Comparison of ENCODE assay signal across 8 cellular contexts in the genomic region with DNA sequence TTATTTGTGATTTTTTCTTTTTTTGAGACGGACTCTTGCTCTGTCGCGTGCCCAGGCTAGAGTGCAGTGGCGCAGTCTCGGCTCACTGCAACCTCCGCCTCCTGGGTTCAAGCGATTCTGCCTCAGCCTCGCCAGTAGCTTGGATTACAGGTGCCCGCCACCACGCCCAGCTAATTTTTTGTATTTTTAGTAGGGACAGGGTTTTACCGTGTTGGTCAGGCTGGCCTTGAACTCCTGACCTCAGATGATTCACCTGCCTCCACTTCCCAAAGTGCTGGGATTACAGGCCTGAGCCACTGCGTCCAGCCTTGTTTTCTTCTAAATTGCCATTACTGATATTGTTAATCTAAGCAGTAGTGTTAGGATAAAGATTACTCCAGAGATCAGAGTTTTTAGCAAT. TPM values are rescaled to one million over a fixed set of nuclear protein-coding genes. Genes with fewer than 3 reads are reported as not detected.
DNase-seq lines count a peak whose midpoint lies in the region; ATAC-seq and TF ChIP-seq lines count a peak whose summit lies in the region.
"Not testable (repeated sequence)": the region's sequence is repeated elsewhere in the genome, so short reads cannot be mapped to it uniquely, and the experiment has no call there.

No MANE protein-coding gene starts in this region.

- not testable (repeated sequence) for H3K27me3 Mint-ChIP-seq in activated naive CD8-positive, alpha-beta T cell treated with anti-CD3 and anti-CD28 coated beads for 36 hours; effector memory CD8-positive, alpha-beta T cell; nephron progenitor cell (ENCODE audit: low read depth, poor library complexity)

- H3K4me1 ChIP-seq in HEK293 (ENCODE audit: control insufficient read depth, insufficient read depth, low read length); iPS-15b (ENCODE audit: control insufficient read depth, insufficient read depth, low read length): not testable (repeated sequence)

- not testable (repeated sequence) for DNase-seq in AG10803 (ENCODE audit: low read depth); activated naive CD8-positive, alpha-beta T cell treated with anti-CD3 and anti-CD28 coated beads for 36 hours; effector memory CD8-positive, alpha-beta T cell; nephron progenitor cell; stimulated activated effector memory CD8-positive, alpha-beta T cell treated with anti-CD3 and anti-CD28 coated beads, Interleukin-12 subunit alpha, Interleukin-12 subunit beta, amount 100 ng/mL, for 72 hours (ENCODE audit: low spot score in 2 of 2)

- H4K20me1 ChIP-seq in SU-DHL-6 (ENCODE audit: low read depth, low read length) = peaks cover 55% of the 10 kb centered on the region

- H3K27me3 ChIP-seq in SU-DHL-6 (ENCODE audit: low read length); iPS-15b (ENCODE audit: control insufficient read depth, insufficient read depth, low read length): not testable (repeated sequence)

- H3K27ac ChIP-seq in HEK293 (ENCODE audit: extremely low read depth, low read depth, low read length) = not testable (repeated sequence)
- peak overlapping the region; percentile 40; the same call in 1 of the 2 replicates for H3K27ac ChIP-seq in SU-DHL-6 (ENCODE audit: low read depth, low read length)

- peaks cover 65% of the 10 kb centered on the region for H3K36me3 Mint-ChIP-seq in activated naive CD8-positive, alpha-beta T cell treated with anti-CD3 and anti-CD28 coated beads for 36 hours
- H3K36me3 Mint-ChIP-seq in effector memory CD8-positive, alpha-beta T cell (ENCODE audit: insufficient read depth) = peaks cover 68% of the 10 kb centered on the region
- H3K36me3 Mint-ChIP-seq in nephron progenitor cell (ENCODE audit: low read depth) = peaks cover 65% of the 10 kb centered on the region
- peaks cover 77% of the 10 kb centered on the region for H3K36me3 Mint-ChIP-seq in stimulated activated effector memory CD8-positive, alpha-beta T cell treated with anti-CD3 and anti-CD28 coated beads, Interleukin-12 subunit alpha, Interleukin-12 subunit beta, amount 100 ng/mL, for 72 hours

- H3K79me2 ChIP-seq in SU-DHL-6 (ENCODE audit: insufficient read depth, low read length) = peaks cover 94% of the 10 kb centered on the region

- peak overlapping the region; percentile 90 for H3K9ac ChIP-seq in SU-DHL-6 (ENCODE audit: low read length)
- not testable (repeated sequence) for H3K9ac ChIP-seq in iPS-15b (ENCODE audit: low read depth, low read length)

- not testable (repeated sequence) for H3K9me3 Mint-ChIP-seq in activated naive CD8-positive, alpha-beta T cell treated with anti-CD3 and anti-CD28 coated beads for 36 hours; effector memory CD8-positive, alpha-beta T cell; stimulated activated effector memory CD8-positive, alpha-beta T cell treated with anti-CD3 and anti-CD28 coated beads, Interleukin-12 subunit alpha, Interleukin-12 subunit beta, amount 100 ng/mL, for 72 hours
- peaks cover 24% of the 10 kb centered on the region for H3K9me3 Mint-ChIP-seq in nephron progenitor cell

- H3K27ac Mint-ChIP-seq in activated naive CD8-positive, alpha-beta T cell treated with anti-CD3 and anti-CD28 coated beads for 36 hours; nephron progenitor cell: not testable (repeated sequence)
- H3K27ac Mint-ChIP-seq in effector memory CD8-positive, alpha-beta T cell = peak overlapping the region; percentile 93 to 100
- peak overlapping the region; percentile 59 for H3K27ac Mint-ChIP-seq in stimulated activated effector memory CD8-positive, alpha-beta T cell treated with anti-CD3 and anti-CD28 coated beads, Interleukin-12 subunit alpha, Interleukin-12 subunit beta, amount 100 ng/mL, for 72 hours

- POLR2A ChIA-PET in HEK293 (lab: Yijun Ruan, JAX) = not testable (repeated sequence)

- H3K4me3 ChIP-seq in AG10803 (ENCODE audit: low read length) (peak overlapping the region; percentile 29), HEK293 (ENCODE audit: low read depth, low read length) (peak overlapping the region; percentile 95), SU-DHL-6 (ENCODE audit: insufficient read depth, low read length, poor library complexity, severe bottlenecking) (peak overlapping the region; percentile 92), iPS-15b (ENCODE audit: low read depth, low read length) (peak overlapping the region; percentile 87)

- H3K4me1 Mint-ChIP-seq in activated naive CD8-positive, alpha-beta T cell treated with anti-CD3 and anti-CD28 coated beads for 36 hours = peaks cover 50% of the 10 kb centered on the region
- H3K4me1 Mint-ChIP-seq in effector memory CD8-positive, alpha-beta T cell (ENCODE audit: low read depth in 2 of 2) = peaks cover 44 to 54% of the 10 kb centered on the region in 2 donors
- H3K4me1 Mint-ChIP-seq in nephron progenitor cell = peaks cover 43% of the 10 kb centered on the region
- peaks cover 52% of the 10 kb centered on the region for H3K4me1 Mint-ChIP-seq in stimulated activated effector memory CD8-positive, alpha-beta T cell treated with anti-CD3 and anti-CD28 coated beads, Interleukin-12 subunit alpha, Interleukin-12 subunit beta, amount 100 ng/mL, for 72 hours

- CTCF ChIA-PET in HEK293 (lab: Yijun Ruan, JAX) = interaction anchor here (0.6 kb wide), 1 partner anchor 915 kb away, joined by 3 read pairs; no protein-coding TSS in a partner anchor

- H3F3A ChIP-seq in SU-DHL-6 (ENCODE audit: insufficient read depth) = peaks cover 40% of the 10 kb centered on the region

- H3K9me3 ChIP-seq in HEK293 (ENCODE audit: control insufficient read depth, insufficient read depth, low read depth, low read length); SU-DHL-6 (ENCODE audit: insufficient read depth, low read length); iPS-15b (ENCODE audit: control insufficient read depth, insufficient read depth, low read length): not testable (repeated sequence)

- ATAC-seq in effector memory CD8-positive, alpha-beta T cell (replicated peaks); stimulated activated effector memory CD8-positive, alpha-beta T cell treated with anti-CD3 and anti-CD28 coated beads, Interleukin-12 subunit alpha, Interleukin-12 subunit beta, amount 100 ng/mL, for 72 hours: not testable (repeated sequence)

- H2AFZ ChIP-seq in SU-DHL-6 (ENCODE audit: low read depth, low read length, severe bottlenecking) = not testable (repeated sequence)

- H3K4me2 ChIP-seq in SU-DHL-6 (ENCODE audit: low read depth, low read length, poor library complexity, severe bottlenecking) = peak overlapping the region; percentile 97

- H3K9me2 ChIP-seq in SU-DHL-6 (replicated peaks; ENCODE audit: insufficient read depth, low read length) = not testable (repeated sequence)

- H3K4me3 Mint-ChIP-seq in activated naive CD8-positive, alpha-beta T cell treated with anti-CD3 and anti-CD28 coated beads for 36 hours = peak overlapping the region; percentile 90
- H3K4me3 Mint-ChIP-seq in effector memory CD8-positive, alpha-beta T cell = peak overlapping the region; percentile 99 to 100
- H3K4me3 Mint-ChIP-seq in nephron progenitor cell = peak overlapping the region; percentile 93
- peak overlapping the region; percentile 94 for H3K4me3 Mint-ChIP-seq in stimulated activated effector memory CD8-positive, alpha-beta T cell treated with anti-CD3 and anti-CD28 coated beads, Interleukin-12 subunit alpha, Interleukin-12 subunit beta, amount 100 ng/mL, for 72 hours

- H3K36me3 ChIP-seq in HEK293 (ENCODE audit: control insufficient read depth in 2 of 2, insufficient read depth in 1 of 2, low read length in 2 of 2) = peaks cover 3 to 29% of the 10 kb centered on the region in 2 experiments; a peak in 2 of 3 replicates
- peaks cover 21% of the 10 kb centered on the region for H3K36me3 ChIP-seq in SU-DHL-6 (ENCODE audit: low read length)
- H3K36me3 ChIP-seq in iPS-15b (ENCODE audit: control insufficient read depth, insufficient read depth, low read length) = not testable (repeated sequence)

- not testable (repeated sequence) for TF ChIP-seq CTCF in AG10803 (conservative IDR thresholded peaks at IDR 0.05; ENCODE audit: low read length); HEK293 (tag by site-specific recombination; IDR thresholded peaks at IDR 0.05); SU-DHL-6 (IDR thresholded peaks at IDR 0.05; ENCODE audit: insufficient read depth, low read length, poor library complexity, severe bottlenecking); nephron progenitor cell (IDR thresholded peaks at IDR 0.05)

TF ChIP-seq in HEK293, 187 proteins besides CTCF, POLR2A, EP300 and RAD21:
- peak; percentile 44; the same call in 1 of the 2 replicates for TF ChIP-seq ZNF600 (tag by site-specific recombination; IDR thresholded peaks at IDR 0.05)
- TF ChIP-seq, protein P1, sequence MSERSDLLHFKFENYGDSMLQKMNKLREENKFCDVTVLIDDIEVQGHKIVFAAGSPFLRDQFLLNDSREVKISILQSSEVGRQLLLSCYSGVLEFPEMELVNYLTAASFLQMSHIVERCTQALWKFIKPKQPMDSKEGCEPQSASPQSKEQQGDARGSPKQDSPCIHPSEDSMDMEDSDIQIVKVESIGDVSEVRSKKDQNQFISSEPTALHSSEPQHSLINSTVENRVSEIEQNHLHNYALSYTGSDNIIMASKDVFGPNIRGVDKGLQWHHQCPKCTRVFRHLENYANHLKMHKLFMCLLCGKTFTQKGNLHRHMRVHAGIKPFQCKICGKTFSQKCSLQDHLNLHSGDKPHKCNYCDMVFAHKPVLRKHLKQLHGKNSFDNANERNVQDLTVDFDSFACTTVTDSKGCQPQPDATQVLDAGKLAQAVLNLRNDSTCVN (tag by site-specific recombination; optimal IDR thresholded peaks at IDR 0.05) = peak; percentile 12

RNA-seq across cellular contexts. Expression of a gene that starts 4.4 kb away (rescaled TPM):
- 10 to 100 TPM; 82.2 to 84.6 TPM for total RNA-seq in activated naive CD8-positive, alpha-beta T cell treated with anti-CD3 and anti-CD28 coated beads for 36 hours

Comparison
In these comparisons a context has a peak if more than half of its experiments do, and no peak if none do; other contexts are left out.
1. H3K4me3 ChIP-seq: peak in every context shown above with its lines; median percentile 95 in HEK293; 92 in SU-DHL-6; 87 in iPS-15b; 29 in AG10803.